In the genomic region with DNA sequence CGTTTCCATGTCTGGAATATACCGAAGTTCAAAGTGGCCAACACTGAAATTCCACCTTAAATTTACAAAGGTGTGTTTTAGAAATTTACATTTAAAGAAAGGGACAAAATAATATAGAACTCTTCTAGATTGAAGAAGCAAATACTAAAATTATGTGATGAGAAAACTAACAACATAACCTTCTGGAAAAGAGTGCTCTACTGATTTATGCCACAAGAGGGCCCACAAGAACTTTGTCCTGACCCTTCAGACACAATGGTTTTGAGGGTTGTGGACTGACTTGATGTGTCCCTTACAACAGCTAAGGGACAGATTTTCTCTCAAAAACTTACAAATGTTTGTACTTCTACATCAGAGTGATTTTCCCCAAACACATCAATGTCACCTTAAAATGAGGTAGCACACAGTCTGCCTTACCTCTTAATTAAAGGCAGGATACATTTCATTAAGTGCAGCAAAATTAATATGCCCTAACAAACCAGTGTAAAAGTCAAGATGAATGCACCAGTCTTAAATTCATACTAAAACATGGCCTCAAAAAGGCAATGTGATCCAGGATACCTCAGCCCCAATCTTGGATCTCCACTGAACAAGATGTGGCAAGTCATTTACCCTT, we compare ENCODE assay signal across 8 cellular contexts. TPM values are rescaled to one million over a fixed set of nuclear protein-coding genes. Genes with fewer than 3 reads are reported as not detected.
DNase-seq lines count a peak whose midpoint lies in the region; ATAC-seq and TF ChIP-seq lines count a peak whose summit lies in the region.

No MANE protein-coding gene starts in this region.

- TF ChIP-seq CTCF in GM13977 (IDR thresholded peaks at IDR 0.05; ENCODE audit: extremely low read depth, insufficient read depth, missing control alignments), result peak; percentile 75
- TF ChIP-seq CTCF in fibroblast of pulmonary artery (IDR thresholded peaks at IDR 0.05; ENCODE audit: low read length, missing control alignments), result peak; percentile 89
- TF ChIP-seq CTCF in neural crest cell (conservative IDR thresholded peaks at IDR 0.05), result peak; percentile 87

- ATAC-seq in HG03064 (IDR thresholded peaks at IDR 0.05; ENCODE audit: low read depth, unreplicated experiment), result peak; percentile 63

- H3K27ac Mint-ChIP-seq in neural crest cell (ENCODE audit: unreplicated experiment), result no peak overlapping the region

- no peaks in the 10 kb centered on the region for H3K4me1 Mint-ChIP-seq in neural crest cell

- in situ Hi-C loops in GM13977 (cut with MboI; ENCODE audit: low pct_unique_long_range_greater_than_20kb, low sequenced_read_pairs, unreplicated experiment), result loop anchor here (5.0 kb wide), 1 partner anchor 81 kb away; no protein-coding TSS in a partner anchor

- H3K4me3 Mint-ChIP-seq in neural crest cell, result no peak overlapping the region

- no peaks in the 10 kb centered on the region for H3K9me3 Mint-ChIP-seq in neural crest cell

- no peak overlapping the region for H3K4me3 ChIP-seq in fibroblast of pulmonary artery (replicated peaks; ENCODE audit: low read depth, low read length)

- H3K36me3 Mint-ChIP-seq in neural crest cell (ENCODE audit: low read depth), result peaks cover 6% of the 10 kb centered on the region

- DNase-seq in AG20443 (ENCODE audit: low spot score) (peak; percentile 74), GM13977 (ENCODE audit: low spot score) (peak; percentile 39), NCI-H510A (lab: John Stamatoyannopoulos, UW) (peak; percentile 1), fibroblast of pulmonary artery (ENCODE audit: low read depth) (peak; percentile 84), neural crest cell (ENCODE audit: low read depth, low spot score) (peak; percentile 43), UCSD-AML1 (lab: John Stamatoyannopoulos, UW; ENCODE audit: unreplicated experiment) (no peak)
- DNase-seq in activated CD4-positive, alpha-beta T cell treated with anti-CD3 and anti-CD28 coated beads, Interleukin-2, amount 50 U/mL, for 48 hours, result peak; percentile 7 to 27

- no peaks in the 10 kb centered on the region for H3K27me3 Mint-ChIP-seq in neural crest cell (ENCODE audit: low read depth)

RNA-seq across cellular contexts. Expression of a gene that starts 36.2 kb away (rescaled TPM):
- total RNA-seq in neural crest cell, result 14.1 and 15.2 TPM in 2 replicates
